ENCODE assay signal across 11 cellular contexts in the genomic region with DNA sequence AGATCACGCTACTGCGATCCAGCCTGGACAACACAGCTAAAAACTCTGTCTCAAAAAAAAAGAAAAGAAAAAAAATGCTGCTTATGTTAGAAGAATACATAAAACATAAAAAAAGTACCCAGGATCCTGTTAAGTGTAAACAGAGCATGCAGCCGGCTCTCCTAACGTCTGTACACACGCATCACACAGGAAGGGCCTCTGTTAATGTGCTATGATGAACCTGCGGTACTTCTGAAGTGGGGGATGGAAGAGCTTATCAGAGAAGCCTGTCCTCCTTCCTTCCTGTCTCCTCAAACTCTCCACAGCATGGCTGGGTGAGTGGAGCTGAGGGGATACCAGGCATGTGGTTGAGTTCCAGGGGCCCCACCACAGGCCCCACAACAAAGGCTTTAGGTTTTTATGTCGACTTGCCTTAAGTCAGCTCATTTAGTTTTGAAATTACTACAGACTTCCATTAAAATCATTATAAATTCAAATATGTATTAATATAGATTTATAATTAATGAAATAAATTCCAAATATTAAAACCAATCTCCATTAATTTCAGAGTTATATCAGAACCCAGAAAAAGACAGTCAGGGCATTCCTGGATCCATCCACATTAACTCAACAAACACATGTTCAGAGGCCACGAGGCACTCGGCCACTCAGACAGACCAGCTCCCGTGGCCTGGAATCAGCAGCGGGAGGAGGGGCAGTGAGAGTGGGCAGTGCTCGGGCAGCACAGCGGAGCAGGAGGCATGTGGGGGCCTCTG. TPM values are rescaled to one million over a fixed set of nuclear protein-coding genes. Genes with fewer than 3 reads are reported as not detected.
DNase-seq lines count a peak whose midpoint lies in the region; ATAC-seq lines count a peak whose summit lies in the region.
"Had no signal": no experiment of that assay in that cellular context is flagged by ENCODE, and none has a peak within 500 bp of the region (broad histone marks: within the 10 kb centered on the region; RNA-seq: fewer than 3 reads in every experiment).

No MANE protein-coding gene starts in this region.

- no peaks in the 10 kb centered on the region for H3K27me3 Mint-ChIP-seq in activated CD8-positive, alpha-beta T cell treated with anti-CD3 and anti-CD28 coated beads, Interleukin-2, amount 10 ng/mL, durations not matched to agents 7 days and 5 days (ENCODE audit: low read depth)
- H3K27me3 Mint-ChIP-seq in stimulated activated naive CD8-positive, alpha-beta T cell treated with anti-CD3 and anti-CD28 coated beads, Interleukin-15, amount 100 ng/mL, for 72 hours, result no peaks in the 10 kb centered on the region

- DNase-seq in NOMO-1 (lab: John Stamatoyannopoulos, UW; ENCODE audit: unreplicated experiment in 2 of 2) (peak; percentile 23 to 41), NOMO-1 treated with dmso at 0.1 percent for 144 hours (lab: John Stamatoyannopoulos, UW; ENCODE audit: unreplicated experiment) (no peak), NCI-H1417 (lab: John Stamatoyannopoulos, UW) (no peak), NCI-H748 treated with DMSO at 0.1 percent for 48 hours (lab: John Stamatoyannopoulos, UW) (no peak)
- DNase-seq in activated CD8-positive, alpha-beta T cell treated with anti-CD3 and anti-CD28 coated beads, Interleukin-2, amount 10 ng/mL, durations not matched to agents 7 days and 5 days, result peak; percentile 92
- DNase-seq in central memory CD4-positive, alpha-beta T cell, result peak; percentile 93
- DNase-seq in stimulated activated naive CD8-positive, alpha-beta T cell treated with anti-CD3 and anti-CD28 coated beads, Interleukin-15, amount 100 ng/mL, for 72 hours, result peak; percentile 67 to 88
- DNase-seq: 8988T, cerebellar nuclear complex, foreskin keratinocyte had no signal

- peaks cover 40% of the 10 kb centered on the region for H3K36me3 Mint-ChIP-seq in activated CD8-positive, alpha-beta T cell treated with anti-CD3 and anti-CD28 coated beads, Interleukin-2, amount 10 ng/mL, durations not matched to agents 7 days and 5 days (ENCODE audit: low read depth)

- CTCF ChIA-PET in activated CD8-positive, alpha-beta T cell treated with anti-CD3 and anti-CD28 coated beads, Interleukin-2, amount 10 ng/mL, durations not matched to agents 7 days and 5 days (lab: Charles Lee), result interaction anchor here (0.7 to 1.9 kb wide), 9 partner anchors 12 to 170 kb away, joined by 3 to 10 read pairs (median 4); partner anchors contain the start of genes CCDC57, DCXR and RAC3

- peaks cover 88% of the 10 kb centered on the region for H3K4me1 Mint-ChIP-seq in activated CD8-positive, alpha-beta T cell treated with anti-CD3 and anti-CD28 coated beads, Interleukin-2, amount 10 ng/mL, durations not matched to agents 7 days and 5 days (ENCODE audit: low read depth)
- H3K4me1 Mint-ChIP-seq in stimulated activated naive CD8-positive, alpha-beta T cell treated with anti-CD3 and anti-CD28 coated beads, Interleukin-15, amount 100 ng/mL, for 72 hours, result peaks cover 81% of the 10 kb centered on the region

- H3K27ac Mint-ChIP-seq in activated CD8-positive, alpha-beta T cell treated with anti-CD3 and anti-CD28 coated beads, Interleukin-2, amount 10 ng/mL, durations not matched to agents 7 days and 5 days, result peak overlapping the region; percentile 92
- H3K27ac Mint-ChIP-seq in stimulated activated naive CD8-positive, alpha-beta T cell treated with anti-CD3 and anti-CD28 coated beads, Interleukin-15, amount 100 ng/mL, for 72 hours, result peak overlapping the region; percentile 87 to 89

- H3K9me3 Mint-ChIP-seq in activated CD8-positive, alpha-beta T cell treated with anti-CD3 and anti-CD28 coated beads, Interleukin-2, amount 10 ng/mL, durations not matched to agents 7 days and 5 days (ENCODE audit: insufficient read depth), result no peaks in the 10 kb centered on the region
- no peaks in the 10 kb centered on the region for H3K9me3 Mint-ChIP-seq in stimulated activated naive CD8-positive, alpha-beta T cell treated with anti-CD3 and anti-CD28 coated beads, Interleukin-15, amount 100 ng/mL, for 72 hours

- peak overlapping the region; percentile 67 for H3K4me3 Mint-ChIP-seq in activated CD8-positive, alpha-beta T cell treated with anti-CD3 and anti-CD28 coated beads, Interleukin-2, amount 10 ng/mL, durations not matched to agents 7 days and 5 days
- peak overlapping the region; percentile 75 to 77 for H3K4me3 Mint-ChIP-seq in stimulated activated naive CD8-positive, alpha-beta T cell treated with anti-CD3 and anti-CD28 coated beads, Interleukin-15, amount 100 ng/mL, for 72 hours

- POLR2A ChIA-PET in activated CD8-positive, alpha-beta T cell treated with anti-CD3 and anti-CD28 coated beads, Interleukin-2, amount 10 ng/mL, durations not matched to agents 7 days and 5 days (lab: Charles Lee), result interaction anchor here (0.6 to 2.1 kb wide), 10 partner anchors 9 to 97 kb away, joined by 3 to 15 read pairs (median 4); partner anchors contain the start of genes CCDC57 and SLC16A3

- ATAC-seq in activated CD8-positive, alpha-beta T cell treated with anti-CD3 and anti-CD28 coated beads, Interleukin-2, amount 10 ng/mL, durations not matched to agents 7 days and 5 days, result peak; percentile 93
- ATAC-seq in stimulated activated naive CD8-positive, alpha-beta T cell treated with anti-CD3 and anti-CD28 coated beads, Interleukin-15, amount 100 ng/mL, for 72 hours, result peak; percentile 94
- no peak for ATAC-seq in GM21825 (IDR thresholded peaks at IDR 0.05; ENCODE audit: unreplicated experiment)
- ATAC-seq: foreskin keratinocyte had no signal

RNA-seq across cellular contexts. Expression of gene CCDC57, which starts 11.7 kb away (rescaled TPM):
- total RNA-seq in activated CD8-positive, alpha-beta T cell treated with anti-CD3 and anti-CD28 coated beads, Interleukin-2, amount 10 ng/mL, durations not matched to agents 7 days and 5 days, result 10 to 100 TPM; 78.3 to 84.7 TPM

RNA-seq across cellular contexts. Expression of gene SLC16A3, which starts 27.9 kb away (rescaled TPM):
- 100 to 1,000 TPM; 257 to 264 TPM for total RNA-seq in activated CD8-positive, alpha-beta T cell treated with anti-CD3 and anti-CD28 coated beads, Interleukin-2, amount 10 ng/mL, durations not matched to agents 7 days and 5 days

Comparison
In these comparisons a context has a peak if more than half of its experiments do, and no peak if none do; other contexts are left out.
1. DNase-seq: peak in NOMO-1 (2 of 2), activated CD8-positive, alpha-beta T cell treated with anti-CD3 and anti-CD28 coated beads, Interleukin-2, amount 10 ng/mL, durations not matched to agents 7 days and 5 days (single experiment), central memory CD4-positive, alpha-beta T cell (single experiment) and stimulated activated naive CD8-positive, alpha-beta T cell treated with anti-CD3 and anti-CD28 coated beads, Interleukin-15, amount 100 ng/mL, for 72 hours (2 of 2); none in NOMO-1 treated with dmso at 0.1 percent for 144 hours (single experiment), NCI-H1417 (0 of 3) and NCI-H748 treated with DMSO at 0.1 percent for 48 hours (single experiment).